Comparison of ENCODE assay signal across 9 cellular contexts in genomic region chr6:169961772-169962561, GRCh38.
DNase-seq lines count a peak whose midpoint lies in the region; ATAC-seq lines count a peak whose summit lies in the region.
"Had no signal": no experiment of that assay in that cellular context is flagged by ENCODE, and none has a peak within 500 bp of the region (broad histone marks: within the 10 kb centered on the region; RNA-seq: fewer than 3 reads in every experiment).

No MANE protein-coding gene starts in this region.

- H3K4me1 ChIP-seq in ES-I3 (ENCODE audit: insufficient read depth, low read length) (no peaks in the 10 kb centered on the region), iPS-18a (ENCODE audit: control insufficient read depth, low read depth, low read length) (no peaks in the 10 kb centered on the region)

- H3K4me3 Mint-ChIP-seq in activated naive CD8-positive, alpha-beta T cell treated with anti-CD3 and anti-CD28 coated beads for 36 hours, result peak overlapping the region; percentile 74

- H3K36me3 ChIP-seq in ES-I3 (ENCODE audit: insufficient read depth, low read length), result no peaks in the 10 kb centered on the region
- H3K36me3 ChIP-seq in iPS-18a (ENCODE audit: control insufficient read depth, low read depth, low read length), result no peaks in the 10 kb centered on the region

- no peak overlapping the region for H3K27ac ChIP-seq in iPS-18a (ENCODE audit: low read length)

- peak overlapping the region; percentile 48 for H3K4me3 ChIP-seq in iPS-18a (ENCODE audit: low read length)

- peaks cover 4% of the 10 kb centered on the region for H3K27me3 Mint-ChIP-seq in activated naive CD8-positive, alpha-beta T cell treated with anti-CD3 and anti-CD28 coated beads for 36 hours

- H3K4me1 Mint-ChIP-seq in activated naive CD8-positive, alpha-beta T cell treated with anti-CD3 and anti-CD28 coated beads for 36 hours, result peaks cover 23% of the 10 kb centered on the region

- peak overlapping the region; percentile 45; the same call in 1 of the 2 replicates for H3K9ac ChIP-seq in ES-I3 (ENCODE audit: low read depth, low read length)
- no peak overlapping the region for H3K9ac ChIP-seq in iPS-18a (ENCODE audit: low read length)

- intact Hi-C loops in sciatic nerve (cut with DNase I), result no loop called here

- DNase-seq in activated naive CD8-positive, alpha-beta T cell treated with anti-CD3 and anti-CD28 coated beads for 36 hours, result peak; percentile 51
- peak; percentile 64 for DNase-seq in sciatic nerve (ENCODE audit: low spot score)
- DNase-seq in ACHN, result no peak
- no peak for DNase-seq in HCEC 1CT
- DNase-seq in OCI-M2 (lab: John Stamatoyannopoulos, UW; ENCODE audit: unreplicated experiment), result no peak
- DNase-seq: small intestine had no signal

- peak; percentile 75 for ATAC-seq in sciatic nerve
- ATAC-seq in GM18858 (IDR thresholded peaks at IDR 0.05; ENCODE audit: unreplicated experiment), result no peak

- no peaks in the 10 kb centered on the region for H3K9me3 ChIP-seq in ES-I3 (ENCODE audit: control insufficient read depth, insufficient read depth, low read length)
- H3K9me3 ChIP-seq in iPS-18a (ENCODE audit: control insufficient read depth, low read depth, low read length), result no peaks in the 10 kb centered on the region

- H3K9me3 Mint-ChIP-seq in activated naive CD8-positive, alpha-beta T cell treated with anti-CD3 and anti-CD28 coated beads for 36 hours, result no peaks in the 10 kb centered on the region

- no peak overlapping the region for H3K27ac Mint-ChIP-seq in activated naive CD8-positive, alpha-beta T cell treated with anti-CD3 and anti-CD28 coated beads for 36 hours

- no peaks in the 10 kb centered on the region for H3K36me3 Mint-ChIP-seq in activated naive CD8-positive, alpha-beta T cell treated with anti-CD3 and anti-CD28 coated beads for 36 hours

- in situ Hi-C loops in ACHN (cut with HindIII; ENCODE audit: low pct_ligation_motif_present, low pct_unique_long_range_greater_than_20kb, low sequenced_read_pairs), result no loop called here

- peaks cover 23% of the 10 kb centered on the region for H3K27me3 ChIP-seq in iPS-18a (ENCODE audit: control insufficient read depth, insufficient read depth, low read length)

Comparison
In these comparisons a context has a peak if more than half of its experiments do, and no peak if none do; other contexts are left out.
1. DNase-seq: peak in activated naive CD8-positive, alpha-beta T cell treated with anti-CD3 and anti-CD28 coated beads for 36 hours (single experiment) and sciatic nerve (single experiment); none in ACHN (single experiment), HCEC 1CT (single experiment) and OCI-M2 (single experiment).